Comparison of ENCODE assay signal across 16 cellular contexts in genomic region chr9:132356276-132356924, GRCh38. TPM values are rescaled to one million over a fixed set of nuclear protein-coding genes. Genes with fewer than 3 reads are reported as not detected.
DNase-seq lines count a peak whose midpoint lies in the region; ATAC-seq and TF ChIP-seq lines count a peak whose summit lies in the region.
"Had no signal": no experiment of that assay in that cellular context is flagged by ENCODE, and none has a peak within 500 bp of the region (broad histone marks: within the 10 kb centered on the region; RNA-seq: fewer than 3 reads in every experiment).

No MANE protein-coding gene starts in this region.

- no peak for TF ChIP-seq CTCF in progenitor cell of endocrine pancreas (IDR thresholded peaks at IDR 0.05; ENCODE audit: unreplicated experiment)
- no peak for TF ChIP-seq CTCF in A673 (conservative IDR thresholded peaks at IDR 0.05; ENCODE audit: low read depth, low read length)

- POLR2A ChIA-PET in A673 (lab: Charles Lee; ENCODE audit: low non-redundant PET): no interaction called here

- CTCF ChIA-PET in A673 (lab: Charles Lee): no interaction called here

- H3K4me1 ChIP-seq in A673 (ENCODE audit: insufficient read depth, low read length, poor library complexity, severe bottlenecking): peaks cover 15% of the 10 kb centered on the region

- no peaks in the 10 kb centered on the region for H3K9me3 ChIP-seq in T-helper 17 cell (ENCODE audit: control insufficient read depth, low read length, poor library complexity, severe bottlenecking)
- H3K9me3 ChIP-seq in A673 (ENCODE audit: low read depth, low read length, poor library complexity, severe bottlenecking): no peaks in the 10 kb centered on the region
- H3K9me3 ChIP-seq: stomach had no signal

- H3K4me1 Mint-ChIP-seq in activated T-cell treated with anti-CD3 and anti-CD28 coated beads, Interleukin-2, amount 50 U/mL, for 4 hours (ENCODE audit: low read depth): peaks cover 29% of the 10 kb centered on the region
- H3K4me1 Mint-ChIP-seq in T-helper 17 cell (peaks cover 35% of the 10 kb centered on the region), progenitor cell of endocrine pancreas (ENCODE audit: low read depth) (peaks cover 19% of the 10 kb centered on the region)
- H3K4me1 Mint-ChIP-seq in effector memory CD8-positive, alpha-beta T cell (ENCODE audit: low read depth in 2 of 2): peaks cover 24 to 26% of the 10 kb centered on the region in 2 donors

- no peak overlapping the region for H3K4me3 ChIP-seq in A673 (ENCODE audit: low read depth, low read length, poor library complexity, severe bottlenecking)
- H3K4me3 ChIP-seq: lung, SJSA1 had no signal

- H3K9me3 Mint-ChIP-seq in activated T-cell treated with anti-CD3 and anti-CD28 coated beads, Interleukin-2, amount 50 U/mL, for 4 hours: no peaks in the 10 kb centered on the region
- H3K9me3 Mint-ChIP-seq in effector memory CD8-positive, alpha-beta T cell: no peaks in the 10 kb centered on the region
- H3K9me3 Mint-ChIP-seq in progenitor cell of endocrine pancreas (ENCODE audit: low read depth): no peaks in the 10 kb centered on the region

- H3K27ac ChIP-seq in A673 (ENCODE audit: low read depth, low read length, poor library complexity, severe bottlenecking): no peak overlapping the region
- H3K27ac ChIP-seq: SJSA1 had no signal

- no peaks in the 10 kb centered on the region for H3K27me3 ChIP-seq in A673 (replicated peaks; ENCODE audit: insufficient read depth, low read depth, low read length, poor library complexity)
- H3K27me3 ChIP-seq: SJSA1, stomach had no signal

- no peaks in the 10 kb centered on the region for H3K27me3 Mint-ChIP-seq in activated T-cell treated with anti-CD3 and anti-CD28 coated beads, Interleukin-2, amount 50 U/mL, for 4 hours (ENCODE audit: low read depth)
- H3K27me3 Mint-ChIP-seq in T-helper 17 cell (no peaks in the 10 kb centered on the region), progenitor cell of endocrine pancreas (no peaks in the 10 kb centered on the region)
- no peaks in the 10 kb centered on the region for H3K27me3 Mint-ChIP-seq in effector memory CD8-positive, alpha-beta T cell

- BruUV-seq in A673 (replicated peaks; lab: Mats Ljungman, UMichigan): no TSS peak

- peaks cover 21% of the 10 kb centered on the region for H3K36me3 ChIP-seq in A673 (ENCODE audit: insufficient read depth, low read length, poor library complexity, severe bottlenecking)

- ATAC-seq in activated T-cell treated with anti-CD3 and anti-CD28 coated beads, Interleukin-2, amount 50 U/mL, for 4 hours: no peak
- no peak for ATAC-seq in T-helper 17 cell
- ATAC-seq in effector memory CD8-positive, alpha-beta T cell (replicated peaks): no peak
- no peak for ATAC-seq in GM18870 (IDR thresholded peaks at IDR 0.05; ENCODE audit: unreplicated experiment)

- intact Hi-C loops in A673 (cut with micrococcal nuclease; ENCODE audit: unreplicated experiment): no loop called here

- no peak overlapping the region for H3K27ac Mint-ChIP-seq in T-helper 17 cell
- H3K27ac Mint-ChIP-seq in effector memory CD8-positive, alpha-beta T cell: peak overlapping the region; percentile 64 to 98
- H3K27ac Mint-ChIP-seq in progenitor cell of endocrine pancreas: peak overlapping the region; percentile 22

- peak overlapping the region; percentile 47 for H3K4me3 Mint-ChIP-seq in activated T-cell treated with anti-CD3 and anti-CD28 coated beads, Interleukin-2, amount 50 U/mL, for 4 hours
- H3K4me3 Mint-ChIP-seq in T-helper 17 cell (peak overlapping the region; percentile 74), progenitor cell of endocrine pancreas (ENCODE audit: low read depth) (peak overlapping the region; percentile 24)
- peak overlapping the region in 1 of 2 donors; percentile 95 for H3K4me3 Mint-ChIP-seq in effector memory CD8-positive, alpha-beta T cell

- DNase-seq in activated T-cell treated with anti-CD3 and anti-CD28 coated beads, Interleukin-2, amount 50 U/mL, for 4 hours: no peak
- no peak for DNase-seq in activated T-cell treated with anti-CD3 and anti-CD28 coated beads for 4 hours
- DNase-seq in T-helper 17 cell: no peak
- DNase-seq in effector memory CD8-positive, alpha-beta T cell: no peak
- no peak for DNase-seq in progenitor cell of endocrine pancreas (ENCODE audit: low spot score, unreplicated experiment)
- no peak for DNase-seq in HuH-7.5 (ENCODE audit: low spot score)
- DNase-seq in A673 (ENCODE audit: low spot score): no peak
- DNase-seq: DMS 273 treated with DMSO at 0.1 percent for 48 hours, GOT3, NCI-H1417, NCI-H345, stomach had no signal

- peaks cover 18% of the 10 kb centered on the region for H3K36me3 Mint-ChIP-seq in activated T-cell treated with anti-CD3 and anti-CD28 coated beads, Interleukin-2, amount 50 U/mL, for 4 hours (ENCODE audit: insufficient read depth)
- H3K36me3 Mint-ChIP-seq in T-helper 17 cell (ENCODE audit: low read depth) (peaks cover 15% of the 10 kb centered on the region), progenitor cell of endocrine pancreas (ENCODE audit: insufficient read depth) (peaks cover 14% of the 10 kb centered on the region)
- H3K36me3 Mint-ChIP-seq in effector memory CD8-positive, alpha-beta T cell (ENCODE audit: insufficient read depth): peaks cover 53% of the 10 kb centered on the region

RNA-seq across cellular contexts. Expression of gene SETX, which starts 1.6 kb away (rescaled TPM):
- total RNA-seq in activated T-cell treated with anti-CD3 and anti-CD28 coated beads, Interleukin-2, amount 50 U/mL, for 4 hours: 10 to 100 TPM; 31.9 to 34.0 (median 33.9) TPM
- total RNA-seq in T-helper 17 cell (10 to 100 TPM; 56.4 to 58.3 TPM), progenitor cell of endocrine pancreas (47.2 and 47.7 TPM in 2 replicates), A673 (2021) (41.4 and 42.5 TPM in 2 replicates)

RNA-seq across cellular contexts. Expression of gene TTF1, which starts 50.2 kb away (rescaled TPM):
- total RNA-seq in activated T-cell treated with anti-CD3 and anti-CD28 coated beads, Interleukin-2, amount 50 U/mL, for 4 hours: 10 to 100 TPM; 24.9 to 27.7 (median 26.1) TPM
- 10 to 100 TPM; 12.9 to 15.5 TPM for total RNA-seq in T-helper 17 cell
- total RNA-seq in progenitor cell of endocrine pancreas: 17.9 and 18.5 TPM in 2 replicates
- total RNA-seq in A673 (2021): 27.2 and 27.5 TPM in 2 replicates

RNA-seq across cellular contexts. Expression of gene CFAP77, which starts 53.6 kb away (rescaled TPM):
- not detected for total RNA-seq in activated T-cell treated with anti-CD3 and anti-CD28 coated beads, Interleukin-2, amount 50 U/mL, for 4 hours
- total RNA-seq in T-helper 17 cell (not detected), progenitor cell of endocrine pancreas (0.43 and 0.64 TPM in 2 replicates), A673 (2021) (not detected in 2 replicates)
- total RNA-seq: omental fat pad, stomach had no signal
